Comparison of ENCODE assay signal across 9 cellular contexts in genomic region chr2:29005331-29005730, GRCh38. TPM values are rescaled to one million over a fixed set of nuclear protein-coding genes. Genes with fewer than 3 reads are reported as not detected.
"Had no signal": no experiment of that assay in that cellular context is flagged by ENCODE, and none has a peak within 500 bp of the region (broad histone marks: within the 10 kb centered on the region; RNA-seq: fewer than 3 reads in every experiment).

No MANE protein-coding gene starts in this region.

- H3K9me3 ChIP-seq: HAP-1 had no signal

- H3K27ac ChIP-seq: GM23248, HL-60 had no signal

- H3K36me3 ChIP-seq: HAP-1 had no signal

- H2AFZ ChIP-seq: GM23248 had no signal

- H3K9ac ChIP-seq: GM23248 had no signal

- ATAC-seq: HCT116, K562 had no signal

- H3K4me1 ChIP-seq: HAP-1 had no signal

- DNase-seq: GM23248, GOT3, H7, HFFc6, IMR-90 had no signal

- H3K4me3 ChIP-seq: GM23248, HAP-1, K562 had no signal

- FAIRE-seq: K562 had no signal

RNA-seq across cellular contexts. Expression of gene TOGARAM2, which starts 24.2 kb away (rescaled TPM):
- total RNA-seq: GM23248, HFFc6, K562 had no signal
- polyA plus RNA-seq: GM23248, K562 had no signal
